ENCODE assay signal across 9 cellular contexts in the genomic region with DNA sequence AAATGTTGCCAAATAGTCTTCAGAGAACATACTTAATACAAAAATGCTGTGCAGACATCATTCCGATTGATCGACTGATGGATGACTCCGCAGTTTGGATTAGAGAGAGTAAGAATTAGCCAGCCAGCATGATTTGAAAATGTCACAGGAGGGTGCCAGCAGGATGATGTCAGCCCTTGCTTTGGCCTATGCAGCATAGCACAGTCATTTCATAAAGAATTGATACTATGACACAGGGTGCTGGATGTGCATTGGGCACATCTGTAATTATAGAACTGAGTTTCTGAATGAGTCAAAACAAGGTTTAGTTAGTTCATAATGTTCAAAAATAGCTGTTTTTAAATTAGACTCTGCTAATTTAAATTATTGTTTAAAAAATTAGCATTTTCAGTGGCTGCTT. TPM values are rescaled to one million over a fixed set of nuclear protein-coding genes. Genes with fewer than 3 reads are reported as not detected.
DNase-seq lines count a peak whose midpoint lies in the region; ATAC-seq, FAIRE-seq and TF ChIP-seq lines count a peak whose summit lies in the region.
"Had no signal": no experiment of that assay in that cellular context is flagged by ENCODE, and none has a peak within 500 bp of the region (broad histone marks: within the 10 kb centered on the region; RNA-seq: fewer than 3 reads in every experiment).

No MANE protein-coding gene starts in this region.

- H3K27me3 ChIP-seq in esophagus squamous epithelium, result no peaks in the 10 kb centered on the region
- H3K27me3 ChIP-seq: cardiac muscle cell had no signal

- no peak overlapping the region for H3K4me3 ChIP-seq in esophagus squamous epithelium
- H3K4me3 ChIP-seq: cardiac muscle cell had no signal

- TF ChIP-seq POLR2A in esophagus squamous epithelium (IDR thresholded peaks at IDR 0.05), result no peak

- H3K9me3 ChIP-seq in esophagus squamous epithelium, result no peaks in the 10 kb centered on the region

- H3K4me1 ChIP-seq in esophagus squamous epithelium, result no peaks in the 10 kb centered on the region

- peaks cover 0 to 88% (median 0%) of the 10 kb centered on the region in 3 donors for H3K36me3 ChIP-seq in esophagus squamous epithelium

- no peak for FAIRE-seq in RCC 7860 (lab: Jason Lieb, UNC)

- peak; percentile 96 for ATAC-seq in GM18519 (IDR thresholded peaks at IDR 0.05; ENCODE audit: low FRiP score, unreplicated experiment)
- peak; percentile 85 for ATAC-seq in GM21737 (IDR thresholded peaks at IDR 0.05; ENCODE audit: unreplicated experiment)

- no peak overlapping the region for H3K27ac ChIP-seq in esophagus squamous epithelium
- H3K27ac ChIP-seq: cardiac muscle cell had no signal

- WGBS in esophagus squamous epithelium, 2 donors, result 72 to 73% methylated on average over 3 of the region's 3 CpGs

- no peak for TF ChIP-seq CTCF in esophagus squamous epithelium (IDR thresholded peaks at IDR 0.05)

- intact Hi-C loops in esophagus squamous epithelium (cut with DNase I), result no loop called here

- peak; percentile 65 for DNase-seq in HS-5 (ENCODE audit: low read depth)
- peak; percentile 19 for DNase-seq in hepatic stellate cell (ENCODE audit: low spot score)
- DNase-seq in RCC 7860 (ENCODE audit: low spot score), result no peak
- no peak for DNase-seq in esophagus squamous epithelium (lab: John Stamatoyannopoulos, UW)
- DNase-seq in foreskin melanocyte, result no peak
- no peak for DNase-seq in DMS53 treated with DMSO at 0.1 percent for 48 hours (lab: John Stamatoyannopoulos, UW; ENCODE audit: unreplicated experiment)

RNA-seq across cellular contexts. Expression of a gene that starts 21.6 kb away (rescaled TPM):
- total RNA-seq in esophagus squamous epithelium, result 1 to 10 TPM; 2.7 to 9.2 (median 4.0) TPM

RNA-seq across cellular contexts. Expression of a gene that starts 45.9 kb away (rescaled TPM):
- total RNA-seq in esophagus squamous epithelium, result 10 to 100 TPM; 10.8 to 37.8 (median 18.9) TPM

Comparison
In these comparisons a context has a peak if more than half of its experiments do, and no peak if none do; other contexts are left out.
1. DNase-seq: peak in HS-5 (single experiment) and hepatic stellate cell (single experiment); none in RCC 7860 (single experiment), esophagus squamous epithelium (single experiment), foreskin melanocyte (single experiment) and DMS53 treated with DMSO at 0.1 percent for 48 hours (single experiment).